In genomic region chr2:213691351-213691750, GRCh38 we compare ENCODE assay signal across 18 cellular contexts.
"Had no signal": no experiment of that assay in that cellular context is flagged by ENCODE, and none has a peak within 500 bp of the region (broad histone marks: within the 10 kb centered on the region; RNA-seq: fewer than 3 reads in every experiment).

No MANE protein-coding gene starts in this region.

- H3K27ac ChIP-seq: dorsolateral prefrontal cortex, lower lobe of right lung, right atrium auricular region, sigmoid colon, skin epidermis, thyroid gland, uterus had no signal

- H3K27me3 ChIP-seq: dorsolateral prefrontal cortex, right atrium auricular region, sigmoid colon, thyroid gland, uterus had no signal

- H3K4me1 ChIP-seq: lower lobe of right lung, right atrium auricular region, sigmoid colon, thyroid gland, uterus had no signal

- H3K9me3 ChIP-seq: lower lobe of right lung, right atrium auricular region, sigmoid colon, thyroid gland, uterus had no signal

- DNase-seq: cortex of kidney; dorsolateral prefrontal cortex; effector CD8-positive, alpha-beta T cell; foreskin melanocyte; head of caudate nucleus; hypothalamus; kidney glomerular epithelial cell; lower lobe of right lung; natural killer cell; posterior cingulate gyrus; sigmoid colon; stimulated activated naive CD4-positive, alpha-beta T cell; thyroid gland; uterus had no signal

- H3K4me3 ChIP-seq: dorsolateral prefrontal cortex, lower lobe of right lung, right atrium auricular region, sigmoid colon, skin epidermis, thyroid gland, uterus had no signal

- FAIRE-seq: islet of Langerhans had no signal

- H3K36me3 ChIP-seq: lower lobe of right lung, right atrium auricular region, sigmoid colon, thyroid gland, uterus had no signal

- ATAC-seq: left lobe of liver, lower lobe of right lung, natural killer cell had no signal
